ENCODE assay signal across 8 cellular contexts in genomic region chr1:2786329-2787162, GRCh38. TPM values are rescaled to one million over a fixed set of nuclear protein-coding genes. Genes with fewer than 3 reads are reported as not detected.
DNase-seq lines count a peak whose midpoint lies in the region; ATAC-seq and TF ChIP-seq lines count a peak whose summit lies in the region.

No MANE protein-coding gene starts in this region.

- intact Hi-C loops in cardiac septum (cut with DNase I): loop anchor here (2.0 kb wide), 1 partner anchor 372 kb away; no protein-coding TSS in a partner anchor

- ATAC-seq in GM19395 (IDR thresholded peaks at IDR 0.05; ENCODE audit: unreplicated experiment): no peak

- peaks cover 13% of the 10 kb centered on the region for H3K9me3 Mint-ChIP-seq in activated T-cell treated with anti-CD3 and anti-CD28 coated beads, Interleukin-2, amount 50 U/mL, for 24 hours

- H3K36me3 Mint-ChIP-seq in activated T-cell treated with anti-CD3 and anti-CD28 coated beads, Interleukin-2, amount 50 U/mL, for 24 hours (ENCODE audit: low read depth): peaks cover 4% of the 10 kb centered on the region

- H3K27me3 Mint-ChIP-seq in activated T-cell treated with anti-CD3 and anti-CD28 coated beads, Interleukin-2, amount 50 U/mL, for 24 hours: peaks cover 41% of the 10 kb centered on the region

- DNase-seq in COLO668 (lab: John Stamatoyannopoulos, UW; ENCODE audit: unreplicated experiment) (peak; percentile 54), NB4 (ENCODE audit: low read depth) (peak; percentile 51), cardiac septum (ENCODE audit: low spot score) (peak; percentile 76), AG08395 (ENCODE audit: low spot score) (no peak), 8988T (no peak)
- peak; percentile 84 for DNase-seq in activated T-cell treated with anti-CD3 and anti-CD28 coated beads, Interleukin-2, amount 50 U/mL, for 24 hours
- DNase-seq in stimulated activated CD4-positive, alpha-beta T cell treated with anti-CD3 and anti-CD28 coated beads, Interleukin-1b, Interleukin-23, amount 100 ng/mL, for 24 hours (ENCODE audit: low read depth in 4 of 4, low spot score in 1 of 4): peak; percentile 56 to 72 (median 68)

- H3K4me1 Mint-ChIP-seq in activated T-cell treated with anti-CD3 and anti-CD28 coated beads, Interleukin-2, amount 50 U/mL, for 24 hours (ENCODE audit: low read depth): peaks cover 5% of the 10 kb centered on the region

- H3K4me3 ChIP-seq in NB4 (ENCODE audit: low read depth, low read length): no peak overlapping the region

- H3K27ac Mint-ChIP-seq in activated T-cell treated with anti-CD3 and anti-CD28 coated beads, Interleukin-2, amount 50 U/mL, for 24 hours: no peak overlapping the region

- H3K4me3 Mint-ChIP-seq in activated T-cell treated with anti-CD3 and anti-CD28 coated beads, Interleukin-2, amount 50 U/mL, for 24 hours: no peak overlapping the region

- TF ChIP-seq CTCF in NB4 (IDR thresholded peaks at IDR 0.05; ENCODE audit: low read depth, low read length): peak; percentile 72

- no peak for TF ChIP-seq POLR2A in NB4 (IDR thresholded peaks at IDR 0.05; ENCODE audit: extremely low read depth, insufficient read length)

RNA-seq across cellular contexts. Expression of gene TTC34, which starts 14.9 kb away (rescaled TPM):
- 0.35 TPM for total RNA-seq in cardiac septum

Comparison
In these comparisons a context has a peak if more than half of its experiments do, and no peak if none do; other contexts are left out.
1. DNase-seq: peak in COLO668 (single experiment), NB4 (single experiment), activated T-cell treated with anti-CD3 and anti-CD28 coated beads, Interleukin-2, amount 50 U/mL, for 24 hours (single experiment), cardiac septum (single experiment) and stimulated activated CD4-positive, alpha-beta T cell treated with anti-CD3 and anti-CD28 coated beads, Interleukin-1b, Interleukin-23, amount 100 ng/mL, for 24 hours (4 of 4); none in AG08395 (single experiment) and 8988T (single experiment).